Comparison of ENCODE assay signal across 25 cellular contexts in the genomic region with DNA sequence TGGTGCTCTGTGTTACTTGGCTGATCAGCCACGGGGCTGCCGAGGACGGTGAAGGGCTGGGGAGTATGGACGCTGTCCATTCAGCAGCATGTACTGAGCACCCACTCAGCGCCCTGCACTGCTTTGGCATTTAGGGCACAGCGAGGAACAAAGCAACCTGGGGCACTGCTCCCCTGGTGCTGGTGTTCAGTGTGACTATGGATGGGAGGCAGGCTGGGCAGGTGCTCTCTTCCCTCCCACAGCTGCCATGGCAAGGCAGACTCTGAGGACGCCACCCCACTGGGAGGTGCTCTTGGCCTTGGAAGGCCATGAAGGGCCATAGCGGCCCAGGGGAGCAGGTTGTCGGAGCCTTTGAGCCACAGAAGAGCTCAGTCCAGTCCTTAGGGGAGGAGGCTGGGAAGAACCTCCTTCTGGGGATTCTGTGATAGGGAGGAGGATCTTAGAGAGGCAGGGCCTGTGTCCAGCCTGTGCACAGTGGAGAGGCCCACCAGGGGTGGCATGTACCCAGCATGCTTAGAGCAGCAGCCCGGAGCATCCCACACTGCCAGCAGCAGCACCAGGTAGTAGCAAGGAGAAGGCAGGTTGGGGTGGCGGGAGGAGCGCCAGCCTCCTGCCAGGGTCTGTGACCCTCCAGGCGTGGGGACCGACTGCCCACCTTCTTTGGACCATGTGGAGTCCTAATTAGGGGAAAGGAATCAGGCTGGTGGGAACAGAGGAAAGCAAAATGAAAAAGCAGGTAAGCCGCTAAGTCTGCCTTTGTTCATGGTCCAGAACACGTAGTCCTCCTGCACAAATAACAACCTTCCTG.
"Had no signal": no experiment of that assay in that cellular context is flagged by ENCODE, and none has a peak within 500 bp of the region (broad histone marks: within the 10 kb centered on the region; RNA-seq: fewer than 3 reads in every experiment).

No MANE protein-coding gene starts in this region.

- H3K27ac ChIP-seq: foreskin keratinocyte, left lung, neutrophil, pancreas, right lobe of liver, SK-N-MC, thoracic aorta, upper lobe of left lung had no signal

- FAIRE-seq: endometrium, pancreas had no signal

- H3K27me3 ChIP-seq: left lung, neutrophil, pancreas, right lobe of liver, upper lobe of left lung had no signal

- H3K9me3 Mint-ChIP-seq: activated naive CD8-positive, alpha-beta T cell treated with anti-CD3 and anti-CD28 coated beads, Interleukin-2, amount 50 U/mL, for 24 hours; activated T-cell treated with anti-CD3 and anti-CD28 coated beads, Interleukin-2, amount 50 U/mL, for 24 hours; activated T-helper 17 cell treated with anti-CD3 and anti-CD28 coated beads, Interleukin-2, amount 50 U/mL, for 72 hours; natural killer cell had no signal

- ATAC-seq: activated naive CD8-positive, alpha-beta T cell treated with anti-CD3 and anti-CD28 coated beads, Interleukin-2, amount 50 U/mL, for 24 hours; activated T-helper 17 cell treated with anti-CD3 and anti-CD28 coated beads, Interleukin-2, amount 50 U/mL, for 72 hours; foreskin keratinocyte; left lung; natural killer cell; pancreas; stimulated activated naive B cell treated with anti-CD40 and anti-IgM and Interleukin-4, amounts not matched to agents 10 μg/mL and 1 μg/mL and 100 μg/mL, for 72 hours; T-helper 17 cell had no signal

- H3K4me1 ChIP-seq: foreskin keratinocyte, left lung, pancreas, right lobe of liver, upper lobe of left lung had no signal

- H3K4me2 ChIP-seq: smooth muscle cell had no signal

- H3K27ac Mint-ChIP-seq: activated CD4-positive, alpha-beta memory T cell treated with anti-CD3 and anti-CD28 coated beads for 36 hours; activated naive CD8-positive, alpha-beta T cell treated with anti-CD3 and anti-CD28 coated beads, Interleukin-2, amount 50 U/mL, for 24 hours; activated T-cell treated with anti-CD3 and anti-CD28 coated beads, Interleukin-2, amount 50 U/mL, for 24 hours; activated T-helper 17 cell treated with anti-CD3 and anti-CD28 coated beads, Interleukin-2, amount 50 U/mL, for 72 hours; mesothelial cell of epicardium; natural killer cell; stimulated activated naive B cell treated with anti-CD40 and anti-IgM and Interleukin-4, amounts not matched to agents 10 μg/mL and 1 μg/mL and 100 μg/mL, for 72 hours; T-helper 17 cell had no signal

- H3K4me3 Mint-ChIP-seq: activated CD4-positive, alpha-beta memory T cell treated with anti-CD3 and anti-CD28 coated beads for 36 hours; activated naive CD8-positive, alpha-beta T cell treated with anti-CD3 and anti-CD28 coated beads, Interleukin-2, amount 50 U/mL, for 24 hours; activated T-cell treated with anti-CD3 and anti-CD28 coated beads, Interleukin-2, amount 50 U/mL, for 24 hours; activated T-helper 17 cell treated with anti-CD3 and anti-CD28 coated beads, Interleukin-2, amount 50 U/mL, for 72 hours; mesothelial cell of epicardium; natural killer cell; stimulated activated naive B cell treated with anti-CD40 and anti-IgM and Interleukin-4, amounts not matched to agents 10 μg/mL and 1 μg/mL and 100 μg/mL, for 72 hours; T-helper 17 cell had no signal

- H3K9me3 ChIP-seq: neutrophil, pancreas had no signal

- H3K4me3 ChIP-seq: left lung, pancreas, right lobe of liver, SK-N-MC, smooth muscle cell, thoracic aorta, upper lobe of left lung had no signal

- H3K36me3 ChIP-seq: left lung, neutrophil, pancreas, right lobe of liver, thoracic aorta, upper lobe of left lung had no signal

- H3K36me3 Mint-ChIP-seq: mesothelial cell of epicardium; natural killer cell; stimulated activated naive B cell treated with anti-CD40 and anti-IgM and Interleukin-4, amounts not matched to agents 10 μg/mL and 1 μg/mL and 100 μg/mL, for 72 hours had no signal

- DNase-seq: activated CD4-positive, alpha-beta memory T cell treated with anti-CD3 and anti-CD28 coated beads for 36 hours; activated CD4-positive, alpha-beta T cell treated with anti-CD3 and anti-CD28 coated beads for 4 hours; activated CD4-positive, CD25-positive, alpha-beta regulatory T cell; activated naive CD4-positive, alpha-beta T cell treated with anti-CD3 and anti-CD28 coated beads, Interleukin-2, amount 50 U/mL, for 16 hours; activated naive CD8-positive, alpha-beta T cell treated with anti-CD3 and anti-CD28 coated beads, Interleukin-2, amount 50 U/mL, for 24 hours; activated T-cell treated with anti-CD3 and anti-CD28 coated beads, Interleukin-2, amount 50 U/mL, for 24 hours; cerebellar nuclear complex; erythroblast; foreskin keratinocyte; left lung; natural killer cell; pancreas; right lobe of liver; stimulated activated CD4-positive, alpha-beta T cell treated with anti-CD3 and anti-CD28 coated beads, Interleukin-15, amount 100 ng/mL, for 24 hours; stimulated activated naive B cell treated with anti-CD40 and anti-IgM and Interleukin-4, amounts not matched to agents 10 μg/mL and 1 μg/mL and 100 μg/mL, for 72 hours; SW 1271; T-helper 17 cell had no signal

- H3K4me1 Mint-ChIP-seq: activated naive CD8-positive, alpha-beta T cell treated with anti-CD3 and anti-CD28 coated beads, Interleukin-2, amount 50 U/mL, for 24 hours; activated T-helper 17 cell treated with anti-CD3 and anti-CD28 coated beads, Interleukin-2, amount 50 U/mL, for 72 hours; mesothelial cell of epicardium; natural killer cell; stimulated activated naive B cell treated with anti-CD40 and anti-IgM and Interleukin-4, amounts not matched to agents 10 μg/mL and 1 μg/mL and 100 μg/mL, for 72 hours; T-helper 17 cell had no signal
